In the genomic region with DNA sequence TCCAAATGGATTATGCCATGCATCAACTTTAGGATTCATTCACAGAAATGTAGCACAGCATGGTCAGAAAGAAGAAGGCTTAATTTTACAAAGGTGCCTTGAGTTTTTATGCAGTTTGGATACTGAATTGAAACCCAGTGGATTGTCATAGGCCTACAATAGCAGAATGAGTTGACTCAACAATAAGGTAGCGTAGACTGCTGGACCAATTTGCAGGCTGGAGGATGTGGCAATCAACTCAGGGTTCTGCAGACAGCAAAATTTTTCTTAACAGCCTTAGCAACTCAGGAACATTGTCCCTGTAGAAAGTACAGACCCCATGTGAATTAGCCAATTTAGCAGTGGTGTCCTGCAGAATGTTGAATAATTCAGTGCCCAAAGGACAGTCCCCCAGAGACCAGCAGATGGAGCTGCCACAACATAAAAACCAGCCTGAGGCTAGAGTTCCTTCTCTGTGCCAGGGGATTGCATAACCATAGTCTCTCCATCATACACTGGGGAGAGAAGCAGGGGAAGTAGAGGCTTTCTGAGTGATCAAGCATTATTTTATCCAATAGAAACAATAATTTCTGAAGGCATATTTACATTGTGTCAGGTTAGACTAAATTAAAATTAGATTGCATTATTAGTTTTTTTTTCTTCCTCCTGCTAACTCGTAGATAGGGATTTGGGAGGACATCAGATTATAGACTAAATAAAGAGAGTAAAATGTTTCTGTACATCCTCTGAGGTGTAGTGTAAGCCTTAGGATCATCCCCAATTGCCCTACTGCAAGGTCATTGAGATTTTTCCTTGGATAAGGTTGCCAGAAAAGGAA, we compare ENCODE assay signal across 8 cellular contexts. TPM values are rescaled to one million over a fixed set of nuclear protein-coding genes. Genes with fewer than 3 reads are reported as not detected.
DNase-seq lines count a peak whose midpoint lies in the region; ATAC-seq and TF ChIP-seq lines count a peak whose summit lies in the region.

No MANE protein-coding gene starts in this region.

- H2AFZ ChIP-seq in PC-3 (ENCODE audit: low read length): no peak overlapping the region

- no peaks in the 10 kb centered on the region; the same call in 1 of the 2 replicates for H3K27me3 ChIP-seq in DOHH2 (ENCODE audit: control insufficient read depth, low read length)
- H3K27me3 ChIP-seq in PC-3 (ENCODE audit: low read length): 0 out of 2 replicates have a peak, but pooled peaks cover 3% of the 10 kb centered on the region

- H3F3A ChIP-seq in DOHH2 (ENCODE audit: control insufficient read depth, insufficient read depth) (no peaks in the 10 kb centered on the region), PC-3 (ENCODE audit: low read length, unreplicated experiment) (no peaks in the 10 kb centered on the region)

- DNase-seq in PC-3 (peak; percentile 76), T47D (ENCODE audit: low read depth in 1 of 2, low spot score in 1 of 2) (peak; percentile 31 to 79), iris pigment epithelial cell (ENCODE audit: low read depth) (peak; percentile 82)
- no peak for DNase-seq in stimulated activated naive CD8-positive, alpha-beta T cell treated with anti-CD3 and anti-CD28 coated beads, Interleukin-15, Interleukin-2, amounts not matched to agents 100 U/mL and 50 U/mL, for 24 hours

- no peaks in the 10 kb centered on the region for H4K20me1 ChIP-seq in DOHH2 (ENCODE audit: control insufficient read depth, insufficient read depth, low read depth, low read length)
- H4K20me1 ChIP-seq in PC-3 (ENCODE audit: low read length): no peaks in the 10 kb centered on the region

- no peak overlapping the region for H3K9ac ChIP-seq in PC-3 (ENCODE audit: low read length)

- no peak overlapping the region for H3K4me3 ChIP-seq in DOHH2 (ENCODE audit: low read length)
- H3K4me3 ChIP-seq in PC-3 (ENCODE audit: low read length): no peak overlapping the region

- no peaks in the 10 kb centered on the region for H3K4me1 ChIP-seq in DOHH2 (ENCODE audit: control insufficient read depth, low read length)
- H3K4me1 ChIP-seq in PC-3 (ENCODE audit: insufficient read depth, low read length): peaks cover 8% of the 10 kb centered on the region; the same call in 1 of the 2 replicates

- H3K79me2 ChIP-seq in DOHH2 (ENCODE audit: control insufficient read depth, low read length) (no peaks in the 10 kb centered on the region), PC-3 (ENCODE audit: low read length) (no peaks in the 10 kb centered on the region)

- ATAC-seq in HG03354 (IDR thresholded peaks at IDR 0.05; ENCODE audit: poor library complexity, severe bottlenecking, unreplicated experiment) (peak; percentile 56), PC-3 (peak; percentile 80), GM21381 (IDR thresholded peaks at IDR 0.05; ENCODE audit: unreplicated experiment) (no peak), HG03045 (IDR thresholded peaks at IDR 0.05; ENCODE audit: unreplicated experiment) (no peak)
- peak; percentile 61 for ATAC-seq in stimulated activated naive CD8-positive, alpha-beta T cell treated with anti-CD3 and anti-CD28 coated beads, Interleukin-15, Interleukin-2, amounts not matched to agents 100 U/mL and 50 U/mL, for 24 hours

- H3K4me2 ChIP-seq in DOHH2 (ENCODE audit: low read length): no peak overlapping the region
- no peak overlapping the region for H3K4me2 ChIP-seq in PC-3 (ENCODE audit: low read length)

- H3K36me3 ChIP-seq in DOHH2 (ENCODE audit: control insufficient read depth, low read length): no peaks in the 10 kb centered on the region
- no peaks in the 10 kb centered on the region; the same call in 1 of the 2 replicates for H3K36me3 ChIP-seq in PC-3 (ENCODE audit: low read depth, low read length)

- in situ Hi-C loops in T47D (cut with HindIII; ENCODE audit: low pct_unique_long_range_greater_than_20kb, low sequenced_read_pairs): no loop called here

- POLR2A ChIA-PET in PC-3 (lab: Charles Lee; ENCODE audit: unreplicated experiment): no interaction called here

- intact Hi-C loops in PC-3 (cut with micrococcal nuclease): loop anchor here (1.0 to 2.0 kb wide), 3 partner anchors 21 to 85 kb away; a partner anchor contains a TSS

- H3K9me3 ChIP-seq in DOHH2 (ENCODE audit: control insufficient read depth, insufficient read depth, low read length) (no peaks in the 10 kb centered on the region), PC-3 (ENCODE audit: low read length) (no peaks in the 10 kb centered on the region)

- H3K9me2 ChIP-seq in DOHH2 (replicated peaks; ENCODE audit: control insufficient read depth, low read length) (no peaks in the 10 kb centered on the region), PC-3 (replicated peaks; ENCODE audit: low read length) (no peaks in the 10 kb centered on the region)

- CTCF ChIA-PET in PC-3 (lab: Charles Lee): interaction anchor here (1.0 kb wide), 2 partner anchors 20 to 99 kb away, joined by 3 to 4 read pairs; a partner anchor contains a TSS

- TF ChIP-seq CTCF in DOHH2 (IDR thresholded peaks at IDR 0.05; ENCODE audit: low read depth, low read length, poor library complexity, severe bottlenecking) (peak; percentile 54), PC-3 (conservative IDR thresholded peaks at IDR 0.05; ENCODE audit: low read depth, low read length) (peak; percentile 77)

- BruUV-seq in PC-3 (replicated peaks; lab: Mats Ljungman, UMichigan): no TSS peak

- H3K27ac ChIP-seq in DOHH2 (ENCODE audit: low read depth, low read length) (no peak overlapping the region), PC-3 (ENCODE audit: low read length) (no peak overlapping the region)

RNA-seq across cellular contexts. Expression of a gene that starts 20.3 kb away (rescaled TPM):
- 72.5 and 78.1 TPM in 2 replicates for total RNA-seq in PC-3 (2014; rRNA removed)

RNA-seq across cellular contexts. Expression of a gene that starts 47.8 kb away (rescaled TPM):
- total RNA-seq in PC-3 (2014; rRNA removed): under 0.01 TPM in 1 of 2 replicates, not detected in the other

Comparison
In these comparisons a context has a peak if more than half of its experiments do, and no peak if none do; other contexts are left out.
1. ATAC-seq: peak in HG03354 (single experiment), PC-3 (single experiment) and stimulated activated naive CD8-positive, alpha-beta T cell treated with anti-CD3 and anti-CD28 coated beads, Interleukin-15, Interleukin-2, amounts not matched to agents 100 U/mL and 50 U/mL, for 24 hours (single experiment); none in GM21381 (single experiment) and HG03045 (single experiment).